Comparison of ENCODE assay signal across 1 cellular context in the genomic region with DNA sequence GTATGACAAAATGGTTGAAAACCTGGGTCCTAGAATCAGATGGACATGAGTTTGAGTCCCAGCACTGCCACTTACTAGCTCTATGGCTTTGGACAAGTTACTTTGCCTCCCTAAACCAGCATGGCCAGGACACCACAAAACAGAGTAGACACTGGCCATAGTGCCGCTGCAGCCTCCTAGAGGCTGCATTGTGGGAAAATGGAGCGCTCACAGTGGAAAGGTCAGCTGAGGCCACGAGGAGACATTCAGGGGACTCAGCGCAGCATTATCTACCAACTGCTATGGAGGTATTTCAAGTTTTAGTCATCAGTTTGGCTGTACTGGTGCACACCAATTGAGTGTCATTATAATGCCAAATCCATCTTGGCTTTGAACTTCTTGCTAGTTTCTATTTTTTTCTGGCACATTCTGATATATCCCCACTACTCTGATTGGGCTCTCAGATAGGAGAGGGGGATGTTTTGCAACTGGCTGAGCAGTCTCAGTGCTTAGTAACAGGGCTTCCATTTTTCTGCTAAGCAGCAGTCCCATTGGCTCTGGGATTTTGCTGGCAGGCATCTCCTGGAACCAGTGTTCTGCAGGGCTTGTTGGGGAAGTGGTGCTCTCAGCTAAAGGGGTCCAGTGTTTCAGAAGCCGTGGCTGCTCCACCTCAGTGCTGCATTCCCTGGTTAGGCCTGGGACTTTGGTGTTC.
TF ChIP-seq lines count a peak whose summit lies in the region.

No MANE protein-coding gene starts in this region.

TF ChIP-seq in K562, 482 proteins besides CTCF, POLR2A, EP300 and RAD21:
- TF ChIP-seq PTTG1 (tag; IDR thresholded peaks at IDR 0.05; ENCODE audit: low read depth) (0 out of 2 replicates have a peak, but pooled peaks have one; percentile 18), NR2C1 (IDR thresholded peaks at IDR 0.05) (no peak), NR2C1 (tag; IDR thresholded peaks at IDR 0.05) (0 out of 2 replicates have a peak, but pooled peaks have one; percentile 37), NBN (IDR thresholded peaks at IDR 0.05; ENCODE audit: low read depth) (no peak), CEBPB (tag; IDR thresholded peaks at IDR 0.05) (peak; percentile 71), PBX2 (CRISPR knock-in tag; IDR thresholded peaks at IDR 0.05; ENCODE audit: low read depth) (no peak), PBX2 (tag; conservative IDR thresholded peaks at IDR 0.05; ENCODE audit: low read depth) (0 out of 2 replicates have a peak, but pooled peaks have one; percentile 14), NRF1 (conservative IDR thresholded peaks at IDR 0.05 in 1 of 2, IDR thresholded peaks at IDR 0.05 in 1 of 2) (0 out of 4 replicates have a peak, but pooled peaks of 1 of the 2 experiments have one; percentile 25), SRSF7 (optimal IDR thresholded peaks at IDR 0.05; ENCODE audit: low read depth, low read length) (no peak), BCLAF1 (IDR thresholded peaks at IDR 0.05; ENCODE audit: borderline replicate concordance in 1 of 2, control insufficient read depth in 1 of 2, low read depth in 2 of 2, low read length in 1 of 2) (no peak), CTBP1 (IDR thresholded peaks at IDR 0.05; ENCODE audit: borderline replicate concordance) (peak; percentile 16; the same call in 1 of the 2 replicates), ZNF79 (CRISPR knock-in tag; IDR thresholded peaks at IDR 0.05; ENCODE audit: low read depth) (no peak), BACH1 (tag; IDR thresholded peaks at IDR 0.05) (peak; percentile 31; the same call in 1 of the 2 replicates), TEAD2 (tag; IDR thresholded peaks at IDR 0.05) (0 out of 2 replicates have a peak, but pooled peaks have one; percentile 1), MECOM (CRISPR knock-in tag; IDR thresholded peaks at IDR 0.05) (no peak), MCM3 (IDR thresholded peaks at IDR 0.05) (no peak), KLF1 (tag; IDR thresholded peaks at IDR 0.05) (0 out of 2 replicates have a peak, but pooled peaks have one; percentile 32), NR2C2 (CRISPR knock-in tag; IDR thresholded peaks at IDR 0.05) (no peak), NR2C2 (tag; IDR thresholded peaks at IDR 0.05) (peak; percentile 67), ELF2 (CRISPR knock-in tag; IDR thresholded peaks at IDR 0.05) (no peak), CREB3 (tag; conservative IDR thresholded peaks at IDR 0.05; ENCODE audit: low read depth) (peak; percentile 21; the same call in 1 of the 2 replicates), CC2D1A (IDR thresholded peaks at IDR 0.05) (no peak), FOSL1 (tag; conservative IDR thresholded peaks at IDR 0.05) (0 out of 2 replicates have a peak, but pooled peaks have one; percentile 33), RCOR1 (IDR thresholded peaks at IDR 0.05; ENCODE audit: borderline replicate concordance in 1 of 2, low read depth in 2 of 2, low read length in 2 of 2) (0 out of 4 replicates have a peak, but pooled peaks of 1 of the 2 experiments have one; percentile 18), TEAD1 (CRISPR knock-in tag; IDR thresholded peaks at IDR 0.05) (0 out of 4 replicates have a peak, but pooled peaks of 1 of the 2 experiments have one; percentile 45), SMAD3 (CRISPR knock-in tag; conservative IDR thresholded peaks at IDR 0.05) (no peak), ETV1 (tag; conservative IDR thresholded peaks at IDR 0.05; ENCODE audit: low read depth) (no peak), ZNF444 (CRISPR knock-in tag; IDR thresholded peaks at IDR 0.05) (no peak), SMARCE1 (IDR thresholded peaks at IDR 0.05) (no peak)
- TF ChIP-seq, protein P1, sequence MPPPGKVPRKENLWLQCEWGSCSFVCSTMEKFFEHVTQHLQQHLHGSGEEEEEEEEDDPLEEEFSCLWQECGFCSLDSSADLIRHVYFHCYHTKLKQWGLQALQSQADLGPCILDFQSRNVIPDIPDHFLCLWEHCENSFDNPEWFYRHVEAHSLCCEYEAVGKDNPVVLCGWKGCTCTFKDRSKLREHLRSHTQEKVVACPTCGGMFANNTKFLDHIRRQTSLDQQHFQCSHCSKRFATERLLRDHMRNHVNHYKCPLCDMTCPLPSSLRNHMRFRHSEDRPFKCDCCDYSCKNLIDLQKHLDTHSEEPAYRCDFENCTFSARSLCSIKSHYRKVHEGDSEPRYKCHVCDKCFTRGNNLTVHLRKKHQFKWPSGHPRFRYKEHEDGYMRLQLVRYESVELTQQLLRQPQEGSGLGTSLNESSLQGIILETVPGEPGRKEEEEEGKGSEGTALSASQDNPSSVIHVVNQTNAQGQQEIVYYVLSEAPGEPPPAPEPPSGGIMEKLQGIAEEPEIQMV (tag; conservative IDR thresholded peaks at IDR 0.05; ENCODE audit: low read depth) = 0 out of 2 replicates have a peak, but pooled peaks have one; percentile 42
- TF ChIP-seq, protein P2, sequence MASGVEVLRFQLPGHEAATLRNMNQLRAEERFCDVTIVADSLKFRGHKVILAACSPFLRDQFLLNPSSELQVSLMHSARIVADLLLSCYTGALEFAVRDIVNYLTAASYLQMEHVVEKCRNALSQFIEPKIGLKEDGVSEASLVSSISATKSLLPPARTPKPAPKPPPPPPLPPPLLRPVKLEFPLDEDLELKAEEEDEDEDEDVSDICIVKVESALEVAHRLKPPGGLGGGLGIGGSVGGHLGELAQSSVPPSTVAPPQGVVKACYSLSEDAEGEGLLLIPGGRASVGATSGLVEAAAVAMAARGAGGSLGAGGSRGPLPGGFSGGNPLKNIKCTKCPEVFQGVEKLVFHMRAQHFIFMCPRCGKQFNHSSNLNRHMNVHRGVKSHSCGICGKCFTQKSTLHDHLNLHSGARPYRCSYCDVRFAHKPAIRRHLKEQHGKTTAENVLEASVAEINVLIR (CRISPR knock-in tag; IDR thresholded peaks at IDR 0.05) = no peak
- TF ChIP-seq, protein P3, sequence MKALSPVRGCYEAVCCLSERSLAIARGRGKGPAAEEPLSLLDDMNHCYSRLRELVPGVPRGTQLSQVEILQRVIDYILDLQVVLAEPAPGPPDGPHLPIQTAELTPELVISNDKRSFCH (CRISPR knock-in tag; IDR thresholded peaks at IDR 0.05) = no peak
- TF ChIP-seq, protein P3 (tag; IDR thresholded peaks at IDR 0.05) = peak; percentile 35; the same call in 1 of the 2 replicates
- TF ChIP-seq, protein P4, sequence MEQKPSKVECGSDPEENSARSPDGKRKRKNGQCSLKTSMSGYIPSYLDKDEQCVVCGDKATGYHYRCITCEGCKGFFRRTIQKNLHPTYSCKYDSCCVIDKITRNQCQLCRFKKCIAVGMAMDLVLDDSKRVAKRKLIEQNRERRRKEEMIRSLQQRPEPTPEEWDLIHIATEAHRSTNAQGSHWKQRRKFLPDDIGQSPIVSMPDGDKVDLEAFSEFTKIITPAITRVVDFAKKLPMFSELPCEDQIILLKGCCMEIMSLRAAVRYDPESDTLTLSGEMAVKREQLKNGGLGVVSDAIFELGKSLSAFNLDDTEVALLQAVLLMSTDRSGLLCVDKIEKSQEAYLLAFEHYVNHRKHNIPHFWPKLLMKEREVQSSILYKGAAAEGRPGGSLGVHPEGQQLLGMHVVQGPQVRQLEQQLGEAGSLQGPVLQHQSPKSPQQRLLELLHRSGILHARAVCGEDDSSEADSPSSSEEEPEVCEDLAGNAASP (IDR thresholded peaks at IDR 0.05) = peak; percentile 76
- TF ChIP-seq, protein P5, sequence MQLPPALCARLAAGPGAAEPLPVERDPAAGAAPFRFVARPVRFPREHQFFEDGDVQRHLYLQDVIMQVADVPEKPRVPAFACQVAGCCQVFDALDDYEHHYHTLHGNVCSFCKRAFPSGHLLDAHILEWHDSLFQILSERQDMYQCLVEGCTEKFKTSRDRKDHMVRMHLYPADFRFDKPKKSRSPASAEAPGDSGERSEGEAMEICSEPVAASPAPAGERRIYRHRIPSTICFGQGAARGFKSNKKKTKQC (CRISPR knock-in tag; IDR thresholded peaks at IDR 0.05) = no peak
- TF ChIP-seq, protein P6, sequence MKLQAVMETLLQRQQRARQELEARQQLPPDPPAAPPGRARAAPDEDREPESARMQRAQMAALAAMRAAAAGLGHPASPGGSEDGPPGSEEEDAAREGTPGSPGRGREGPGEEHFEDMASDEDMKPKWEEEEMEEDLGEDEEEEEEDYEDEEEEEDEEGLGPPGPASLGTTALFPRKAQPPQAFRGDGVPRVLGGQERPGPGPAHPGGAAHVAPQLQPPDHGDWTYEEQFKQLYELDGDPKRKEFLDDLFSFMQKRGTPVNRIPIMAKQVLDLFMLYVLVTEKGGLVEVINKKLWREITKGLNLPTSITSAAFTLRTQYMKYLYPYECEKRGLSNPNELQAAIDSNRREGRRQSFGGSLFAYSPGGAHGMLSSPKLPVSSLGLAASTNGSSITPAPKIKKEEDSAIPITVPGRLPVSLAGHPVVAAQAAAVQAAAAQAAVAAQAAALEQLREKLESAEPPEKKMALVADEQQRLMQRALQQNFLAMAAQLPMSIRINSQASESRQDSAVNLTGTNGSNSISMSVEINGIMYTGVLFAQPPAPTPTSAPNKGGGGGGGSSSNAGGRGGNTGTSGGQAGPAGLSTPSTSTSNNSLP (IDR thresholded peaks at IDR 0.05; ENCODE audit: borderline replicate concordance, low read depth, low read length) = no peak
